Comparison of ENCODE assay signal across 5 cellular contexts in genomic region chr6:30666300-30666699, GRCh38. TPM values are rescaled to one million over a fixed set of nuclear protein-coding genes. Genes with fewer than 3 reads are reported as not detected.
DNase-seq lines count a peak whose midpoint lies in the region; TF ChIP-seq lines count a peak whose summit lies in the region.
"Not testable (repeated sequence)": the region's sequence is repeated elsewhere in the genome, so short reads cannot be mapped to it uniquely, and the experiment has no call there.

No MANE protein-coding gene starts in this region.

- H3K4me1 Mint-ChIP-seq in activated CD4-positive, alpha-beta memory T cell treated with anti-CD3 and anti-CD28 coated beads for 36 hours (ENCODE audit: low read depth): peaks cover 21% of the 10 kb centered on the region

- CTCF ChIA-PET in activated CD4-positive, alpha-beta memory T cell treated with anti-CD3 and anti-CD28 coated beads for 36 hours (lab: Charles Lee): not testable (repeated sequence)

- H3K27ac Mint-ChIP-seq in activated CD4-positive, alpha-beta memory T cell treated with anti-CD3 and anti-CD28 coated beads for 36 hours: peak overlapping the region; percentile 73

- intact Hi-C loops in activated CD4-positive, alpha-beta memory T cell treated with anti-CD3 and anti-CD28 coated beads for 36 hours (cut with micrococcal nuclease): not testable (repeated sequence)

- DNase-seq in NB4 (ENCODE audit: low read depth) (peak; percentile 55), dermis blood vessel endothelial cell (peak; percentile 54)
- DNase-seq in activated CD4-positive, alpha-beta memory T cell treated with anti-CD3 and anti-CD28 coated beads for 36 hours: peak; percentile 73
- DNase-seq in activated effector memory CD4-positive, alpha-beta T cell treated with anti-CD3 and anti-CD28 coated beads, Interleukin-2, amount 50 U/mL, for 16 hours: peak; percentile 75
- peak; percentile 52 for DNase-seq in stimulated activated CD4-positive, alpha-beta T cell treated with anti-CD3 and anti-CD28 coated beads, Interleukin-2, amount 100 ng/mL, for 4 hours (ENCODE audit: low read depth)

- not testable (repeated sequence) for TF ChIP-seq CTCF in NB4 (IDR thresholded peaks at IDR 0.05; ENCODE audit: low read depth, low read length)

- not testable (repeated sequence) for H3K4me3 Mint-ChIP-seq in activated CD4-positive, alpha-beta memory T cell treated with anti-CD3 and anti-CD28 coated beads for 36 hours

- H3K36me3 Mint-ChIP-seq in activated CD4-positive, alpha-beta memory T cell treated with anti-CD3 and anti-CD28 coated beads for 36 hours: peaks cover 47% of the 10 kb centered on the region

- TF ChIP-seq POLR2A in NB4 (IDR thresholded peaks at IDR 0.05; ENCODE audit: extremely low read depth, insufficient read length): not testable (repeated sequence)

- H3K9me3 Mint-ChIP-seq in activated CD4-positive, alpha-beta memory T cell treated with anti-CD3 and anti-CD28 coated beads for 36 hours: not testable (repeated sequence)

- H3K4me3 ChIP-seq in NB4 (ENCODE audit: low read depth, low read length): not testable (repeated sequence)

- POLR2A ChIA-PET in activated CD4-positive, alpha-beta memory T cell treated with anti-CD3 and anti-CD28 coated beads for 36 hours (lab: Charles Lee): not testable (repeated sequence)

- H3K27me3 Mint-ChIP-seq in activated CD4-positive, alpha-beta memory T cell treated with anti-CD3 and anti-CD28 coated beads for 36 hours: not testable (repeated sequence)

RNA-seq across cellular contexts. Expression of gene DHX16, which starts 6.5 kb away (rescaled TPM):
- total RNA-seq in activated CD4-positive, alpha-beta memory T cell treated with anti-CD3 and anti-CD28 coated beads for 36 hours: 10 to 100 TPM; 33.1 to 35.3 TPM
- 39.3 and 52.6 TPM in 2 replicates for total RNA-seq in dermis blood vessel endothelial cell

RNA-seq across cellular contexts. Expression of gene C6orf136, which starts 19.4 kb away (rescaled TPM):
- total RNA-seq in activated CD4-positive, alpha-beta memory T cell treated with anti-CD3 and anti-CD28 coated beads for 36 hours: 10 to 100 TPM; 32.7 to 37.5 TPM
- total RNA-seq in dermis blood vessel endothelial cell: 3.5 and 9.9 TPM in 2 replicates

RNA-seq across cellular contexts. Expression of gene PPP1R18, which starts 20.1 kb away (rescaled TPM):
- total RNA-seq in activated CD4-positive, alpha-beta memory T cell treated with anti-CD3 and anti-CD28 coated beads for 36 hours: 100 to 1,000 TPM; 172 to 183 TPM
- 41.7 and 64.8 TPM in 2 replicates for total RNA-seq in dermis blood vessel endothelial cell

RNA-seq across cellular contexts. Expression of gene NRM, which starts 24.5 kb away (rescaled TPM):
- total RNA-seq in activated CD4-positive, alpha-beta memory T cell treated with anti-CD3 and anti-CD28 coated beads for 36 hours: 10 to 100 TPM; 31.6 to 32.7 TPM
- 3.1 and 4.6 TPM in 2 replicates for total RNA-seq in dermis blood vessel endothelial cell

RNA-seq across cellular contexts. Expression of gene ATAT1, which starts 39.6 kb away (rescaled TPM):
- 1 to 10 TPM; 7.6 to 8.7 TPM for total RNA-seq in activated CD4-positive, alpha-beta memory T cell treated with anti-CD3 and anti-CD28 coated beads for 36 hours
- 3.4 and 3.7 TPM in 2 replicates for total RNA-seq in dermis blood vessel endothelial cell
